12 cellular contexts compared by ENCODE assay signal in the genomic region with DNA sequence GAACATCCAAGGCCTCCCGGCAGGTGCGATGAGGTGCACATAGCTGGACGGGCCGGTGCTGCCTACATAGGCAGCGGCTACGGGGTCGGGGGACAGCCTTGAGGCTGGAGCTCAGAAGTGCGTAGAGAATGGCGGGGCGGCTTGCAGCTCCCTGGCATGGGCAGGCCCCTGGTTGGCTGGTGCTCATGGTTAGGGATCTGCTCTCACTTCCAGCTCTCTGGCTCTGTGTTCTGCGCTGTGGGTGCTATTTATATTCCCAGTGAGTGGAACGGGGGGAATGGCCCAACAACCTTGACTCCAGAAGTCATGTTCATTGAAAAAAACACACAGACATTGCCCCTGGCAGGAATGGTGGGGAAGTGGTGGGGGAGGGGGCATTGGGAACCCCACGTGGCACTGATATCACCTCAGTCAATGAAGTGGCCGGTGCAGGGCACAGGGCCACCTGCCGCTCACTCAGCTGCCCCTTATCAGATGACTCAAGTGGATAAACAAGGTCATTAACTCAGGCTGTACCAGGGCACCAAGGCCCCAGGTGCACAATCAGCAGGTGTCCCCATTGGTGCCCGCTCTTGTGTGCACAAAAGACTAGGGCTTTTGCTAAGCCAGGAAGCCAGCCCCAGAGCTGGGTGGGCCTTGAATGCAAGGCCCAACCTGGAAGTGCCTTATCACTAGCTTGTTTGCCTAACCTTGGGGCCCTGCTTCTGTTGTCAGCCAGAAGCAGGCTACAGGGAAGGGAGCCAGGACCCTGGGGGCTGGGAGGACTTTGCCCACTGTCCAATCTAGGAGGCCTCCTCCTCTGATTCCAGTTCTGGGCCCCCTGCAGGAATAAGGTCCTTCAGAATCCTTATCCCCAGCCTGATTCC. TPM values are rescaled to one million over a fixed set of nuclear protein-coding genes. Genes with fewer than 3 reads are reported as not detected.
DNase-seq lines count a peak whose midpoint lies in the region; ATAC-seq and TF ChIP-seq lines count a peak whose summit lies in the region.
"Had no signal": no experiment of that assay in that cellular context is flagged by ENCODE, and none has a peak within 500 bp of the region (broad histone marks: within the 10 kb centered on the region; RNA-seq: fewer than 3 reads in every experiment).

A gene with protein sequence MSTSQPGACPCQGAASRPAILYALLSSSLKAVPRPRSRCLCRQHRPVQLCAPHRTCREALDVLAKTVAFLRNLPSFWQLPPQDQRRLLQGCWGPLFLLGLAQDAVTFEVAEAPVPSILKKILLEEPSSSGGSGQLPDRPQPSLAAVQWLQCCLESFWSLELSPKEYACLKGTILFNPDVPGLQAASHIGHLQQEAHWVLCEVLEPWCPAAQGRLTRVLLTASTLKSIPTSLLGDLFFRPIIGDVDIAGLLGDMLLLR (minus strand): TSS at position 222 of the 866 bp plus-strand sequence. CDS start 35 bp downstream, at position 187.

- ATAC-seq in CD4-positive, alpha-beta T cell (ENCODE audit: poor library complexity): no peak

- peak within 1 kb of the TSS; percentile 63 for H2AK5ac ChIP-seq in neuronal stem cell (ENCODE audit: low read depth, low read length)

- no peak within 1 kb of the TSS for H3K4me3 Mint-ChIP-seq in CD4-positive, alpha-beta T cell
- H3K4me3 Mint-ChIP-seq: stimulated activated naive CD8-positive, alpha-beta T cell treated with anti-CD3 and anti-CD28 coated beads, Interleukin-15, Interleukin-2, amounts not matched to agents 100 ng/mL and 50 ng/mL, for 24 hours had no signal

- H4K20me1 ChIP-seq in MM.1S (ENCODE audit: insufficient read depth, low read length): no peaks in the 10 kb centered on the region

- no peak for TF ChIP-seq CTCF in MM.1S (IDR thresholded peaks at IDR 0.05; ENCODE audit: low read length)
- no peak for TF ChIP-seq CTCF in CD4-positive, alpha-beta T cell (IDR thresholded peaks at IDR 0.05)

- H2BK15ac ChIP-seq in neuronal stem cell (ENCODE audit: low read length): peak within 1 kb of the TSS; percentile 87

- peak within 1 kb of the TSS; percentile 84 for H2BK5ac ChIP-seq in neuronal stem cell (ENCODE audit: low read length)

- no peaks in the 10 kb centered on the region for H3K4me1 Mint-ChIP-seq in CD4-positive, alpha-beta T cell (ENCODE audit: low read depth)

- no peaks in the 10 kb centered on the region for H3K9me3 Mint-ChIP-seq in CD4-positive, alpha-beta T cell
- H3K9me3 Mint-ChIP-seq: stimulated activated naive CD8-positive, alpha-beta T cell treated with anti-CD3 and anti-CD28 coated beads, Interleukin-15, Interleukin-2, amounts not matched to agents 100 ng/mL and 50 ng/mL, for 24 hours had no signal

- H3K79me2 ChIP-seq in MM.1S (ENCODE audit: low read length): no peaks in the 10 kb centered on the region

- H3K79me1 ChIP-seq in neuronal stem cell (ENCODE audit: low read depth, low read length): no peaks in the 10 kb centered on the region

- H3K4me2 ChIP-seq in neuronal stem cell (ENCODE audit: insufficient read depth, low read length, poor library complexity, severe bottlenecking) (no peak within 1 kb of the TSS), MM.1S (ENCODE audit: low read depth, low read length) (no peak within 1 kb of the TSS)

- no peak within 1 kb of the TSS for H2BK120ac ChIP-seq in neuronal stem cell (ENCODE audit: low read depth, low read length)

- H3K27ac ChIP-seq in duodenal mucosa (ENCODE audit: low read depth, low read length) (peak within 1 kb of the TSS; percentile 94), neuronal stem cell (replicated peaks; ENCODE audit: low read length) (no peak within 1 kb of the TSS), MM.1S (ENCODE audit: low read length) (no peak within 1 kb of the TSS)
- no peak within 1 kb of the TSS for H3K27ac ChIP-seq in CD4-positive, alpha-beta T cell (ENCODE audit: low read depth, low read length)
- H3K27ac ChIP-seq: SJCRH30 had no signal

- no peak within 1 kb of the TSS for H3K4ac ChIP-seq in neuronal stem cell (ENCODE audit: low read length)

- H3K4me1 ChIP-seq in duodenal mucosa (ENCODE audit: control insufficient read depth in 1 of 2, insufficient read depth in 2 of 2, low read length in 2 of 2): peaks cover 25 to 30% of the 10 kb centered on the region in 2 donors
- peaks cover 0 to 4% of the 10 kb centered on the region in 2 donors for H3K4me1 ChIP-seq in neuronal stem cell (ENCODE audit: control insufficient read depth in 2 of 2, insufficient read depth in 1 of 2, low read depth in 1 of 2, low read length in 2 of 2)
- H3K4me1 ChIP-seq in MM.1S (ENCODE audit: low read length): no peaks in the 10 kb centered on the region
- H3K4me1 ChIP-seq: SJCRH30 had no signal

- peaks cover 4% of the 10 kb centered on the region for H3K27me3 Mint-ChIP-seq in CD4-positive, alpha-beta T cell
- H3K27me3 Mint-ChIP-seq: stimulated activated naive CD8-positive, alpha-beta T cell treated with anti-CD3 and anti-CD28 coated beads, Interleukin-15, Interleukin-2, amounts not matched to agents 100 ng/mL and 50 ng/mL, for 24 hours had no signal

- H3K36me3 Mint-ChIP-seq in CD4-positive, alpha-beta T cell (ENCODE audit: low read depth): no peaks in the 10 kb centered on the region

- intact Hi-C loops in CD4-positive, alpha-beta T cell (cut with DNase I, micrococcal nuclease): no loop called here

- POLR2A ChIA-PET in CD4-positive, alpha-beta T cell (lab: Charles Lee): interaction anchor here (0.5 kb wide), 1 partner anchor 14 kb away, joined by 3 read pairs; a partner anchor contains a TSS

- H3K27me3 ChIP-seq in duodenal mucosa (ENCODE audit: control insufficient read depth in 1 of 2, insufficient read depth in 2 of 2, low read length in 2 of 2) (no peaks in the 10 kb centered on the region), neuronal stem cell (ENCODE audit: control insufficient read depth in 3 of 3, insufficient read depth in 3 of 3, low read depth in 1 of 3, low read length in 3 of 3) (peaks cover 0 to 32% (median 2%) of the 10 kb centered on the region in 3 experiments), MM.1S (replicated peaks; ENCODE audit: insufficient read depth, low read length) (no peaks in the 10 kb centered on the region; the same call in 1 of the 2 replicates)
- H3K27me3 ChIP-seq in CD4-positive, alpha-beta T cell (ENCODE audit: control insufficient read depth, insufficient read depth, low read length): no peaks in the 10 kb centered on the region

- H3K9me3 ChIP-seq in duodenal mucosa (ENCODE audit: control insufficient read depth in 1 of 2, low read length in 2 of 2) (no peaks in the 10 kb centered on the region), neuronal stem cell (replicated peaks in 1 of 2; ENCODE audit: control insufficient read depth in 2 of 2, insufficient read depth in 1 of 2, low read depth in 1 of 2, low read length in 2 of 2) (no peaks in the 10 kb centered on the region), MM.1S (replicated peaks; ENCODE audit: insufficient read depth, low read length) (no peaks in the 10 kb centered on the region)
- no peaks in the 10 kb centered on the region for H3K9me3 ChIP-seq in CD4-positive, alpha-beta T cell (ENCODE audit: control insufficient read depth, low read length)
- H3K9me3 ChIP-seq: SJCRH30 had no signal

- peaks cover 0 to 4% of the 10 kb centered on the region in 2 donors for H3K36me3 ChIP-seq in duodenal mucosa (ENCODE audit: control insufficient read depth in 1 of 2, insufficient read depth in 2 of 2, low read length in 2 of 2)
- no peaks in the 10 kb centered on the region for H3K36me3 ChIP-seq in neuronal stem cell (replicated peaks in 1 of 2; ENCODE audit: control insufficient read depth in 2 of 2, insufficient read depth in 2 of 2, low read length in 2 of 2)
- no peaks in the 10 kb centered on the region for H3K36me3 ChIP-seq in MM.1S (replicated peaks; ENCODE audit: insufficient read depth, low read length)
- H3K36me3 ChIP-seq: SJCRH30 had no signal

- H3K23ac ChIP-seq in neuronal stem cell (ENCODE audit: low read depth, low read length, poor library complexity): peak within 1 kb of the TSS; percentile 80

- in situ Hi-C loops in G401 (cut with HindIII; ENCODE audit: low sequenced_read_pairs): no loop called here

- CTCF ChIA-PET in CD4-positive, alpha-beta T cell (lab: Charles Lee): no interaction called here

- peak within 1 kb of the TSS; percentile 57 for H3K18ac ChIP-seq in neuronal stem cell (ENCODE audit: low read length)

- peak within 1 kb of the TSS; percentile 96 to 97 for H3K9ac ChIP-seq in duodenal mucosa (ENCODE audit: low read depth in 1 of 2, low read length in 2 of 2)
- no peak within 1 kb of the TSS for H3K9ac ChIP-seq in neuronal stem cell (ENCODE audit: low read depth, low read length, poor library complexity)
- H3K9ac ChIP-seq in MM.1S (ENCODE audit: low read length): no peak within 1 kb of the TSS

- DNase-seq in G401 (ENCODE audit: low spot score) (peak; percentile 64), NCI-H2171 (lab: John Stamatoyannopoulos, UW) (peak; percentile 47), neuronal stem cell (ENCODE audit: low spot score) (no peak), MM.1S (no peak), islet precursor cell (no peak)
- DNase-seq in activated CD4-positive, alpha-beta T cell treated with anti-CD3 and anti-CD28 coated beads for 1 hour: no peak
- DNase-seq in CD4-positive, alpha-beta T cell: no peak
- DNase-seq: SJCRH30 had no signal

- H3K14ac ChIP-seq in neuronal stem cell (ENCODE audit: low read length): no peak within 1 kb of the TSS

- H2BK12ac ChIP-seq in neuronal stem cell (ENCODE audit: low read length): no peak within 1 kb of the TSS

- peak within 1 kb of the TSS; percentile 65 for H4K8ac ChIP-seq in neuronal stem cell (ENCODE audit: low read depth, low read length)

- no CpG with 5 or more reads among the region's 16 CpGs for WGBS in neuronal stem cell (ENCODE audit: extremely low coverage in 2 of 2, insufficient read length in 2 of 2, insufficient replicate concordance in 1 of 2), 2 donors

- H3K9me2 ChIP-seq in MM.1S (replicated peaks; ENCODE audit: insufficient read depth, low read length): no peaks in the 10 kb centered on the region

- no peak within 1 kb of the TSS for H4K91ac ChIP-seq in neuronal stem cell (ENCODE audit: low read depth, low read length, poor library complexity)

- H3K4me3 ChIP-seq in duodenal mucosa (ENCODE audit: low read depth in 1 of 2, low read length in 2 of 2): peak within 1 kb of the TSS; percentile 66 to 83
- peak within 1 kb of the TSS in 1 of 2 donors; percentile 60 for H3K4me3 ChIP-seq in neuronal stem cell (ENCODE audit: low read length in 2 of 2)
- H3K4me3 ChIP-seq in MM.1S (ENCODE audit: low read length): no peak within 1 kb of the TSS
- H3K4me3 ChIP-seq: SJCRH30 had no signal

- no peak within 1 kb of the TSS for H3K27ac Mint-ChIP-seq in CD4-positive, alpha-beta T cell
- H3K27ac Mint-ChIP-seq: stimulated activated naive CD8-positive, alpha-beta T cell treated with anti-CD3 and anti-CD28 coated beads, Interleukin-15, Interleukin-2, amounts not matched to agents 100 ng/mL and 50 ng/mL, for 24 hours had no signal

- H2AFZ ChIP-seq in neuronal stem cell (ENCODE audit: low read length): no peak within 1 kb of the TSS
- no peak within 1 kb of the TSS for H2AFZ ChIP-seq in MM.1S (ENCODE audit: low read length)

- no peaks in the 10 kb centered on the region for H3F3A ChIP-seq in MM.1S (ENCODE audit: insufficient read depth, low read length)

RNA-seq across cellular contexts. Expression of the gene that starts here (rescaled TPM):
- total RNA-seq in G401 (2014; rRNA removed; shearing (Covaris generic)): not detected in 2 replicates
- polyA plus RNA-seq in neuronal stem cell (2013, experiment 1 of 2): not detected
- polyA plus RNA-seq in neuronal stem cell (2013, experiment 2 of 2): 0.03 TPM
- not detected for total RNA-seq in CD4-positive, alpha-beta T cell
- total RNA-seq: lower leg skin, SJCRH30 had no signal
- polyA plus RNA-seq: esophagus had no signal

Comparison
In these comparisons a context has a peak if more than half of its experiments do, and no peak if none do; other contexts are left out.
1. Peak in DNase-seq in G401; RNA of the gene not detected or under 1 TPM.
2. H3K9ac ChIP-seq: peak in duodenal mucosa (2 of 2); none in neuronal stem cell (single experiment) and MM.1S (single experiment).